Comparison of ENCODE assay signal across 9 cellular contexts in genomic region chr3:187291001-187291511, GRCh38.
DNase-seq lines count a peak whose midpoint lies in the region; ATAC-seq and TF ChIP-seq lines count a peak whose summit lies in the region.
"Had no signal": no experiment of that assay in that cellular context is flagged by ENCODE, and none has a peak within 500 bp of the region (broad histone marks: within the 10 kb centered on the region; RNA-seq: fewer than 3 reads in every experiment).

No MANE protein-coding gene starts in this region.

- peaks cover 22% of the 10 kb centered on the region for H3K27me3 Mint-ChIP-seq in activated naive CD4-positive, alpha-beta T cell treated with anti-CD3 and anti-CD28 coated beads, Interleukin-2, amount 10 ng/mL, durations not matched to agents 7 days and 5 days

- H3K27ac ChIP-seq in brain microvascular endothelial cell = no peak overlapping the region
- H3K27ac ChIP-seq: epithelial cell of prostate had no signal

- H3K36me3 ChIP-seq in brain microvascular endothelial cell (replicated peaks) = no peaks in the 10 kb centered on the region

- H3K27ac Mint-ChIP-seq in activated naive CD4-positive, alpha-beta T cell treated with anti-CD3 and anti-CD28 coated beads, Interleukin-2, amount 10 ng/mL, durations not matched to agents 7 days and 5 days = no peak overlapping the region

- ATAC-seq in GM19328 (IDR thresholded peaks at IDR 0.05; ENCODE audit: unreplicated experiment) = no peak

- no peak overlapping the region for H3K4me3 ChIP-seq in brain microvascular endothelial cell (ENCODE audit: low read depth, low read length)
- H3K4me3 ChIP-seq in iPS-18c (ENCODE audit: insufficient read depth, low read depth, low read length) = peak overlapping the region; percentile 56
- peak overlapping the region; percentile 3 for H3K4me3 ChIP-seq in retinal pigment epithelial cell (ENCODE audit: low read length)

- in situ Hi-C loops in brain microvascular endothelial cell (cut with HindIII; ENCODE audit: low pct_ligation_motif_present, low sequenced_read_pairs) = no loop called here

- H3K27me3 ChIP-seq in brain microvascular endothelial cell (replicated peaks) = no peaks in the 10 kb centered on the region

- CTCF ChIA-PET in activated naive CD4-positive, alpha-beta T cell treated with anti-CD3 and anti-CD28 coated beads, Interleukin-2, amount 10 ng/mL, durations not matched to agents 7 days and 5 days (lab: Charles Lee) = no interaction called here

- DNase-seq in GM04503 (ENCODE audit: low read depth) (peak; percentile 53), brain microvascular endothelial cell (peak; percentile 24), retinal pigment epithelial cell (ENCODE audit: low read depth) (no peak), NCI-H510A treated with DMSO at 0.1 percent for 48 hours (lab: John Stamatoyannopoulos, UW) (no peak)
- no peak for DNase-seq in activated naive CD4-positive, alpha-beta T cell treated with anti-CD3 and anti-CD28 coated beads, Interleukin-2, amount 10 ng/mL, durations not matched to agents 7 days and 5 days
- DNase-seq in effector CD4-positive, alpha-beta T cell = no peak

- TF ChIP-seq CTCF in brain microvascular endothelial cell (IDR thresholded peaks at IDR 0.05; ENCODE audit: low read depth, low read length, missing control alignments) (no peak), retinal pigment epithelial cell (conservative IDR thresholded peaks at IDR 0.05; ENCODE audit: low read depth, low read length) (no peak)

- H3K9me3 ChIP-seq in iPS-18c (ENCODE audit: control insufficient read depth, insufficient read depth, low read length) = no peaks in the 10 kb centered on the region

- no peaks in the 10 kb centered on the region for H3K4me1 Mint-ChIP-seq in activated naive CD4-positive, alpha-beta T cell treated with anti-CD3 and anti-CD28 coated beads, Interleukin-2, amount 10 ng/mL, durations not matched to agents 7 days and 5 days

- no peak overlapping the region for H3K4me3 Mint-ChIP-seq in activated naive CD4-positive, alpha-beta T cell treated with anti-CD3 and anti-CD28 coated beads, Interleukin-2, amount 10 ng/mL, durations not matched to agents 7 days and 5 days

- no peaks in the 10 kb centered on the region for H3K9me3 Mint-ChIP-seq in activated naive CD4-positive, alpha-beta T cell treated with anti-CD3 and anti-CD28 coated beads, Interleukin-2, amount 10 ng/mL, durations not matched to agents 7 days and 5 days

- H3K36me3 Mint-ChIP-seq in activated naive CD4-positive, alpha-beta T cell treated with anti-CD3 and anti-CD28 coated beads, Interleukin-2, amount 10 ng/mL, durations not matched to agents 7 days and 5 days = no peaks in the 10 kb centered on the region

Comparison
In these comparisons a context has a peak if more than half of its experiments do, and no peak if none do; other contexts are left out.
1. DNase-seq: peak in GM04503 (single experiment) and brain microvascular endothelial cell (single experiment); none in retinal pigment epithelial cell (single experiment), activated naive CD4-positive, alpha-beta T cell treated with anti-CD3 and anti-CD28 coated beads, Interleukin-2, amount 10 ng/mL, durations not matched to agents 7 days and 5 days (single experiment), effector CD4-positive, alpha-beta T cell (single experiment) and NCI-H510A treated with DMSO at 0.1 percent for 48 hours (single experiment).